In the genomic region with DNA sequence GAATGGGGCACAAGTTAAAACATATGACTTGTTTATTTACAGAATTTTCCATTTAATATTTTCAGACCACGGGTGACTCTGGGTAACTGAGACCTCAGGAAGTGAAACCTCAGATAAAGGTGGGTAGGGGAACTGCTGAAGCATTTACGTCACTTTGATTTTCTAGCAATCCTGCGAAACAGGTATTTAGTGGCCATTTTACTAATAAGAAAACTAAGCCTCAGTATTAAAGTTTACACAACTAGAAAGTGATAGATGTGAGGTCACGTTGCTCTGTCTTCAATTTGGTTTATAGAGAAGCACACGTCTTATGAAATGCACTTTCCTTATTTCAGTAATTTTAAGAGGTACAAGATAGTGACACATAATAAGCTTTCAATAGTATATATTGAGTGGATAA, we compare ENCODE assay signal across 12 cellular contexts.
DNase-seq lines count a peak whose midpoint lies in the region; ATAC-seq, FAIRE-seq and TF ChIP-seq lines count a peak whose summit lies in the region.
"Had no signal": no experiment of that assay in that cellular context is flagged by ENCODE, and none has a peak within 500 bp of the region (broad histone marks: within the 10 kb centered on the region; RNA-seq: fewer than 3 reads in every experiment).

No MANE protein-coding gene starts in this region.

- no peaks in the 10 kb centered on the region for H3K9me3 Mint-ChIP-seq in effector memory CD8-positive, alpha-beta T cell
- no peaks in the 10 kb centered on the region for H3K9me3 Mint-ChIP-seq in CD4-positive, alpha-beta T cell

- H3K27ac Mint-ChIP-seq in effector memory CD8-positive, alpha-beta T cell: peak overlapping the region in 1 of 2 donors; percentile 41
- no peak overlapping the region for H3K27ac Mint-ChIP-seq in CD4-positive, alpha-beta T cell

- POLR2A ChIA-PET in CD4-positive, alpha-beta T cell (lab: Charles Lee): interaction anchor here (2.5 kb wide), 1 partner anchor 12 kb away, joined by 10 read pairs; no protein-coding TSS in a partner anchor

- H3K36me3 ChIP-seq in BE2C: no peaks in the 10 kb centered on the region
- H3K36me3 ChIP-seq: breast epithelium, lower lobe of right lung had no signal

- ATAC-seq in GM19397 (IDR thresholded peaks at IDR 0.05; ENCODE audit: unreplicated experiment): peak; percentile 56
- peak; percentile 69 for ATAC-seq in HG02938 (IDR thresholded peaks at IDR 0.05; ENCODE audit: unreplicated experiment)
- peak; percentile 35 for ATAC-seq in effector memory CD8-positive, alpha-beta T cell (replicated peaks)
- ATAC-seq in CD4-positive, alpha-beta T cell (ENCODE audit: poor library complexity): no peak
- ATAC-seq in HG03025 (IDR thresholded peaks at IDR 0.05; ENCODE audit: low FRiP score, unreplicated experiment): no peak
- ATAC-seq: lower lobe of right lung had no signal

- H3K4me1 Mint-ChIP-seq in effector memory CD8-positive, alpha-beta T cell (ENCODE audit: low read depth in 2 of 2): peaks cover 11 to 21% of the 10 kb centered on the region in 2 donors
- H3K4me1 Mint-ChIP-seq in CD4-positive, alpha-beta T cell (ENCODE audit: low read depth): peaks cover 28% of the 10 kb centered on the region

- H3K36me3 Mint-ChIP-seq in effector memory CD8-positive, alpha-beta T cell (ENCODE audit: insufficient read depth): no peaks in the 10 kb centered on the region
- H3K36me3 Mint-ChIP-seq in CD4-positive, alpha-beta T cell (ENCODE audit: low read depth): no peaks in the 10 kb centered on the region

- no peaks in the 10 kb centered on the region for H3K27me3 Mint-ChIP-seq in effector memory CD8-positive, alpha-beta T cell
- H3K27me3 Mint-ChIP-seq in CD4-positive, alpha-beta T cell: no peaks in the 10 kb centered on the region

- no peaks in the 10 kb centered on the region for H3K9me3 ChIP-seq in CD4-positive, alpha-beta T cell (ENCODE audit: control insufficient read depth, low read length)
- H3K9me3 ChIP-seq in BE2C: no peaks in the 10 kb centered on the region
- H3K9me3 ChIP-seq: breast epithelium, lower lobe of right lung had no signal

- no peak overlapping the region for H3K27ac ChIP-seq in CD4-positive, alpha-beta T cell (ENCODE audit: low read depth, low read length)
- H3K27ac ChIP-seq: breast epithelium, KMS-11, lower lobe of right lung had no signal

- H3K4me1 ChIP-seq in BE2C: no peaks in the 10 kb centered on the region
- H3K4me1 ChIP-seq: breast epithelium, lower lobe of right lung had no signal

- CTCF ChIA-PET in CD4-positive, alpha-beta T cell (lab: Charles Lee): no interaction called here

- peak; percentile 78 for FAIRE-seq in GM18507 (lab: Jason Lieb, UNC)

- no peak for TF ChIP-seq CTCF in CD4-positive, alpha-beta T cell (IDR thresholded peaks at IDR 0.05)
- no peak for TF ChIP-seq CTCF in BE2C (IDR thresholded peaks at IDR 0.05; ENCODE audit: low read depth, low read length)

- no peak overlapping the region for H3K4me3 ChIP-seq in BE2C (ENCODE audit: low read depth, low read length)
- H3K4me3 ChIP-seq: breast epithelium, lower lobe of right lung had no signal

- intact Hi-C loops in CD4-positive, alpha-beta T cell (cut with DNase I, micrococcal nuclease): no loop called here

- no peak overlapping the region for H3K4me3 Mint-ChIP-seq in effector memory CD8-positive, alpha-beta T cell
- no peak overlapping the region for H3K4me3 Mint-ChIP-seq in CD4-positive, alpha-beta T cell

- DNase-seq in GM18507 (ENCODE audit: extremely low spot score, insufficient read length, low read depth) (no peak), BE2C (no peak)
- DNase-seq in effector memory CD8-positive, alpha-beta T cell: no peak
- DNase-seq in CD4-positive, alpha-beta T cell: no peak
- DNase-seq: lower lobe of right lung; NCI-H1930; NK-92 treated with Interleukin-12 subunit alpha and Interleukin-12 subunit beta, amount 100 ng/mL, for 24 hours had no signal

- no peaks in the 10 kb centered on the region for H3K27me3 ChIP-seq in CD4-positive, alpha-beta T cell (ENCODE audit: control insufficient read depth, insufficient read depth, low read length)
- H3K27me3 ChIP-seq in BE2C: no peaks in the 10 kb centered on the region
- H3K27me3 ChIP-seq: breast epithelium had no signal

Comparison
In these comparisons a context has a peak if more than half of its experiments do, and no peak if none do; other contexts are left out.
1. ATAC-seq: peak in GM19397 (single experiment), HG02938 (single experiment) and effector memory CD8-positive, alpha-beta T cell (single experiment); none in CD4-positive, alpha-beta T cell (single experiment) and HG03025 (single experiment).